In genomic region chr21:32770514-32771133, GRCh38 we compare ENCODE assay signal across 8 cellular contexts. TPM values are rescaled to one million over a fixed set of nuclear protein-coding genes. Genes with fewer than 3 reads are reported as not detected.
DNase-seq lines count a peak whose midpoint lies in the region; ATAC-seq and TF ChIP-seq lines count a peak whose summit lies in the region.

No MANE protein-coding gene starts in this region.

- H3K27ac Mint-ChIP-seq in stimulated activated naive CD8-positive, alpha-beta T cell treated with anti-CD3 and anti-CD28 coated beads, Interleukin-15, Interleukin-2, amounts not matched to agents 100 ng/mL and 50 ng/mL, for 24 hours: peak overlapping the region; percentile 97
- peak overlapping the region; percentile 84 to 97 for H3K27ac Mint-ChIP-seq in stimulated activated naive CD8-positive, alpha-beta T cell treated with anti-CD3 and anti-CD28 coated beads, Interleukin-15, amount 100 ng/mL, for 72 hours

- peak overlapping the region; percentile 99 for H3K4me3 Mint-ChIP-seq in stimulated activated naive CD8-positive, alpha-beta T cell treated with anti-CD3 and anti-CD28 coated beads, Interleukin-15, Interleukin-2, amounts not matched to agents 100 ng/mL and 50 ng/mL, for 24 hours
- H3K4me3 Mint-ChIP-seq in stimulated activated naive CD8-positive, alpha-beta T cell treated with anti-CD3 and anti-CD28 coated beads, Interleukin-15, amount 100 ng/mL, for 72 hours: peak overlapping the region; percentile 92 to 99

- peaks cover 72% of the 10 kb centered on the region for H3K4me1 Mint-ChIP-seq in stimulated activated naive CD8-positive, alpha-beta T cell treated with anti-CD3 and anti-CD28 coated beads, Interleukin-15, Interleukin-2, amounts not matched to agents 100 ng/mL and 50 ng/mL, for 24 hours (ENCODE audit: low read depth)
- H3K4me1 Mint-ChIP-seq in stimulated activated naive CD8-positive, alpha-beta T cell treated with anti-CD3 and anti-CD28 coated beads, Interleukin-15, amount 100 ng/mL, for 72 hours: peaks cover 59% of the 10 kb centered on the region

- no peaks in the 10 kb centered on the region for H3K36me3 ChIP-seq in kidney epithelial cell (ENCODE audit: control insufficient read depth, insufficient read depth, low read length)

- no peak for TF ChIP-seq CTCF in astrocyte of the spinal cord (IDR thresholded peaks at IDR 0.05; ENCODE audit: low read depth, low read length)
- TF ChIP-seq CTCF in kidney epithelial cell (IDR thresholded peaks at IDR 0.05; ENCODE audit: insufficient read depth, low read length, poor library complexity, severe bottlenecking): no peak

- no peaks in the 10 kb centered on the region for H3K27me3 Mint-ChIP-seq in stimulated activated naive CD8-positive, alpha-beta T cell treated with anti-CD3 and anti-CD28 coated beads, Interleukin-15, Interleukin-2, amounts not matched to agents 100 ng/mL and 50 ng/mL, for 24 hours
- H3K27me3 Mint-ChIP-seq in stimulated activated naive CD8-positive, alpha-beta T cell treated with anti-CD3 and anti-CD28 coated beads, Interleukin-15, amount 100 ng/mL, for 72 hours: no peaks in the 10 kb centered on the region

- H3K4me3 ChIP-seq in astrocyte of the spinal cord (ENCODE audit: low read depth, low read length): peak overlapping the region; percentile 63
- H3K4me3 ChIP-seq in kidney epithelial cell (ENCODE audit: low read depth, low read length): peak overlapping the region; percentile 60

- no peak for ATAC-seq in stimulated activated naive CD8-positive, alpha-beta T cell treated with anti-CD3 and anti-CD28 coated beads, Interleukin-15, Interleukin-2, amounts not matched to agents 100 U/mL and 50 U/mL, for 24 hours
- ATAC-seq in stimulated activated naive CD8-positive, alpha-beta T cell treated with anti-CD3 and anti-CD28 coated beads, Interleukin-15, amount 100 ng/mL, for 72 hours: no peak
- no peak for ATAC-seq in HG03135 (IDR thresholded peaks at IDR 0.05; ENCODE audit: unreplicated experiment)

- no peaks in the 10 kb centered on the region for H3K27me3 ChIP-seq in kidney epithelial cell (ENCODE audit: control insufficient read depth, insufficient read depth, low read length)

- peaks cover 53% of the 10 kb centered on the region for H3K36me3 Mint-ChIP-seq in stimulated activated naive CD8-positive, alpha-beta T cell treated with anti-CD3 and anti-CD28 coated beads, Interleukin-15, Interleukin-2, amounts not matched to agents 100 ng/mL and 50 ng/mL, for 24 hours (ENCODE audit: low read depth)

- H3K9me3 Mint-ChIP-seq in stimulated activated naive CD8-positive, alpha-beta T cell treated with anti-CD3 and anti-CD28 coated beads, Interleukin-15, Interleukin-2, amounts not matched to agents 100 ng/mL and 50 ng/mL, for 24 hours: peaks cover 5% of the 10 kb centered on the region
- peaks cover 0 to 3% of the 10 kb centered on the region in 2 donors for H3K9me3 Mint-ChIP-seq in stimulated activated naive CD8-positive, alpha-beta T cell treated with anti-CD3 and anti-CD28 coated beads, Interleukin-15, amount 100 ng/mL, for 72 hours

- in situ Hi-C loops in astrocyte of the spinal cord (cut with HindIII; ENCODE audit: low sequenced_read_pairs): no loop called here

- no peak for DNase-seq in stimulated activated naive CD8-positive, alpha-beta T cell treated with anti-CD3 and anti-CD28 coated beads, Interleukin-15, Interleukin-2, amounts not matched to agents 100 U/mL and 50 U/mL, for 24 hours
- DNase-seq in LoVo (ENCODE audit: low spot score) (peak; percentile 11), astrocyte of the spinal cord (ENCODE audit: low read depth, low spot score) (peak; percentile 33), kidney epithelial cell (ENCODE audit: low read depth) (no peak), SIG-M5 treated with dmso at 0.1 percent for 504 hours (lab: John Stamatoyannopoulos, UW; ENCODE audit: unreplicated experiment) (no peak)
- no peak for DNase-seq in stimulated activated naive CD8-positive, alpha-beta T cell treated with anti-CD3 and anti-CD28 coated beads, Interleukin-15, amount 100 ng/mL, for 72 hours

RNA-seq across cellular contexts. Expression of gene PAXBP1, which starts 0.9 kb away (rescaled TPM):
- total RNA-seq in kidney epithelial cell: 18.1 and 18.2 TPM in 2 replicates

RNA-seq across cellular contexts. Expression of gene SYNJ1, which starts 42.8 kb away (rescaled TPM):
- total RNA-seq in kidney epithelial cell: 2.4 and 3.5 TPM in 2 replicates

Comparison
In these comparisons a context has a peak if more than half of its experiments do, and no peak if none do; other contexts are left out.
1. DNase-seq: peak in LoVo (single experiment) and astrocyte of the spinal cord (single experiment); none in stimulated activated naive CD8-positive, alpha-beta T cell treated with anti-CD3 and anti-CD28 coated beads, Interleukin-15, Interleukin-2, amounts not matched to agents 100 U/mL and 50 U/mL, for 24 hours (single experiment), kidney epithelial cell (single experiment), stimulated activated naive CD8-positive, alpha-beta T cell treated with anti-CD3 and anti-CD28 coated beads, Interleukin-15, amount 100 ng/mL, for 72 hours (0 of 2) and SIG-M5 treated with dmso at 0.1 percent for 504 hours (single experiment).